10 cellular contexts compared by ENCODE assay signal in the genomic region with DNA sequence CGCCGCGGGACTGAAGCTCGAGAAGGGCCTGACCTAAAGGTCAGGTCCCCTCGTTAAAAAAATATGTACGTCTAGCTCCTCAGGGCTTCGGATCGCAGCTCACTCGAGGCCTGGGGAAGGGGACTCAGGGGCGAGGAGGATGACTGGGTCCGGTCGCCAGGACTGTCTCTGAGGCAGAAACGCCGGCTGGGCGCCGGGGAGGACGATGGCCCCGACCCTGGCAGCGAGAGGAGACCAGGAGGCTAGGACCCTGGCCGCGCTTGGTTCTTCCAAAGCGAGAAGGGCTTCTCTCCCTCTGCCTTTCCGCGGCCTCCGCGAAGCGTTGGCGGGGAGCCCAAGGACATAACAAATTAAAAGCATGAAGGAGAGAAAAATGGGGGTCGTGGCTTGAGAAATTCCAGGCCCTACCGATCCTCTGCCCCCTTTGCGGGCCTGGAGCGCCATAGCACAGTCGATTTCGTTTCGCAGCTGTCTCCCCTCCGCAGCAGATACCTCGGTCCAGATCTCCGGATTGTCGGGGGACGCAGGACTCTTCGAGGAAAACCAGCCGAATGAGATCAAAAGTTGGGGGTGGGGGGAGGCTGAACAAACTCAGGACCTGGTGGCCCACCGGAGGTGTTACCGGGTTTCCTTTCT. TPM values are rescaled to one million over a fixed set of nuclear protein-coding genes. Genes with fewer than 3 reads are reported as not detected.
A peak's percentile ranks its signal among the peaks of the same experiment; 100 is the strongest.
DNase-seq lines count a peak whose midpoint lies in the region; ATAC-seq and TF ChIP-seq lines count a peak whose summit lies in the region.
"Had no signal": no experiment of that assay in that cellular context is flagged by ENCODE, and none has a peak within 500 bp of the region (broad histone marks: within the 10 kb centered on the region; RNA-seq: fewer than 3 reads in every experiment).

No MANE protein-coding gene starts in this region.

- no peak overlapping the region for H3K9ac ChIP-seq in IMR-90 (ENCODE audit: low read depth, low read length)
- H3K9ac ChIP-seq in trophoblast cell (ENCODE audit: low read length), result no peak overlapping the region

- no peaks in the 10 kb centered on the region for H3K79me1 ChIP-seq in IMR-90 (ENCODE audit: low read depth in 1 of 2, low read length in 2 of 2)
- H3K79me1 ChIP-seq in trophoblast cell (ENCODE audit: low read length), result peaks cover 27% of the 10 kb centered on the region

- no peak for TF ChIP-seq CTCF in CD8-positive, alpha-beta T cell (IDR thresholded peaks at IDR 0.05)
- TF ChIP-seq CTCF in IMR-90 (conservative IDR thresholded peaks at IDR 0.05; ENCODE audit: low read depth, low read length), result no peak
- TF ChIP-seq CTCF in dorsolateral prefrontal cortex (IDR thresholded peaks at IDR 0.05 in 54 of 56, conservative IDR thresholded peaks at IDR 0.05 in 2 of 56; ENCODE audit: low read depth in 1 of 56, partially characterized antibody in 56 of 56), result no peak
- no peak for TF ChIP-seq CTCF in GM13976 (IDR thresholded peaks at IDR 0.05; ENCODE audit: borderline replicate concordance, control extremely low read depth, extremely low read depth, insufficient read depth, missing control alignments)
- TF ChIP-seq CTCF in body of pancreas (IDR thresholded peaks at IDR 0.05), result no peak

- BruUV-seq in IMR-90 (replicated peaks; lab: Mats Ljungman, UMichigan), result no TSS peak

- H3K36me3 Mint-ChIP-seq in CD8-positive, alpha-beta T cell, result no peaks in the 10 kb centered on the region

- in situ Hi-C loops in IMR-90 (cut with MboI; ENCODE audit: low sequenced_read_pairs), result no loop called here
- in situ Hi-C loops in GM13976 (cut with MboI; ENCODE audit: low sequenced_read_pairs, unreplicated experiment), result no loop called here

- peaks cover 22% of the 10 kb centered on the region for H3K4me1 ChIP-seq in CD8-positive, alpha-beta T cell (ENCODE audit: insufficient read depth, low read length)
- H3K4me1 ChIP-seq in IMR-90 (ENCODE audit: control insufficient read depth, insufficient read depth, low read length), result peaks cover 4% of the 10 kb centered on the region; the same call in 1 of the 2 replicates
- H3K4me1 ChIP-seq in right cardiac atrium (ENCODE audit: control insufficient read depth, insufficient read depth, low read length), result peaks cover 8% of the 10 kb centered on the region
- peaks cover 31 to 45% of the 10 kb centered on the region in 2 experiments for H3K4me1 ChIP-seq in trophoblast cell (ENCODE audit: control insufficient read depth in 1 of 2, insufficient read depth in 2 of 2, low read length in 2 of 2)
- peaks cover 47% of the 10 kb centered on the region for H3K4me1 ChIP-seq in body of pancreas

- H3K79me2 ChIP-seq in trophoblast cell (ENCODE audit: control insufficient read depth, insufficient read depth, low read length, poor library complexity), result peaks cover 3% of the 10 kb centered on the region

- H3K4me3 Mint-ChIP-seq in CD8-positive, alpha-beta T cell, result peak overlapping the region; percentile 35

- no peak overlapping the region for H3K14ac ChIP-seq in IMR-90 (replicated peaks; ENCODE audit: low read depth, low read length)
- H3K14ac ChIP-seq in trophoblast cell (ENCODE audit: low read length), result peak overlapping the region; percentile 27

- H3K9me1 ChIP-seq in IMR-90 (ENCODE audit: insufficient read depth, low read length), result no peaks in the 10 kb centered on the region

- 15% methylated on average over 16 of the region's 44 CpGs; no CpG with 5 or more reads in 1 of the 2 experiments for WGBS in IMR-90 (ENCODE audit: extremely low coverage in 2 of 2, insufficient read length in 1 of 2), 2 experiments
- WGBS in right cardiac atrium, result 10% methylated on average over 44 of the region's 44 CpGs
- WGBS in trophoblast cell (ENCODE audit: extremely low coverage, insufficient coverage, insufficient read length), result no CpG with 5 or more reads among the region's 44 CpGs
- 11 to 13% methylated on average over 30 to 39 of the region's 44 CpGs for WGBS in body of pancreas, 2 donors

- H2BK120ac ChIP-seq in IMR-90 (ENCODE audit: low read depth, low read length) (no peak overlapping the region), trophoblast cell (ENCODE audit: insufficient read depth, low read length, poor library complexity) (peak overlapping the region; percentile 56)

- TF ChIP-seq POLR2A in IMR-90 (IDR thresholded peaks at IDR 0.05; ENCODE audit: low read depth, low read length), result no peak
- no peak for TF ChIP-seq POLR2A in body of pancreas (IDR thresholded peaks at IDR 0.05)

- intact Hi-C loops in CD8-positive, alpha-beta T cell (cut with DNase I, micrococcal nuclease), result no loop called here
- intact Hi-C loops in IMR-90 (cut with micrococcal nuclease), result no loop called here
- intact Hi-C loops in right cardiac atrium (cut with DNase I), result no loop called here
- intact Hi-C loops in dorsolateral prefrontal cortex (cut with DNase I), result no loop called here
- intact Hi-C loops in body of pancreas (cut with DNase I), result no loop called here

- H2AK5ac ChIP-seq in IMR-90 (ENCODE audit: low read depth, low read length) (no peak overlapping the region), trophoblast cell (ENCODE audit: low read length) (no peak overlapping the region)

- H3K4me2 ChIP-seq in IMR-90 (ENCODE audit: low read depth, low read length), result no peak overlapping the region
- peak overlapping the region; percentile 74 for H3K4me2 ChIP-seq in trophoblast cell (ENCODE audit: low read length)

- H4K8ac ChIP-seq in IMR-90 (ENCODE audit: low read depth in 2 of 2, low read length in 2 of 2), result no peak overlapping the region
- H4K8ac ChIP-seq in trophoblast cell (ENCODE audit: low read depth, low read length), result peak overlapping the region; percentile 31

- no peak overlapping the region for H4K5ac ChIP-seq in IMR-90 (ENCODE audit: low read depth, low read length)

- ATAC-seq in CD8-positive, alpha-beta T cell, result no peak
- no peak for ATAC-seq in IMR-90 (ENCODE audit: low read depth)
- ATAC-seq in right cardiac atrium, result no peak
- ATAC-seq in HG03280 (IDR thresholded peaks at IDR 0.05; ENCODE audit: unreplicated experiment), result no peak
- no peak for ATAC-seq in body of pancreas

- H3K4me1 Mint-ChIP-seq in CD8-positive, alpha-beta T cell (ENCODE audit: low read depth), result peaks cover 42% of the 10 kb centered on the region

- H4K12ac ChIP-seq in trophoblast cell (ENCODE audit: low read depth, low read length), result no peak overlapping the region

- H3K4ac ChIP-seq in IMR-90 (ENCODE audit: low read depth, low read length) (no peak overlapping the region), trophoblast cell (ENCODE audit: low read depth, low read length) (no peak overlapping the region)

- POLR2A ChIA-PET in CD8-positive, alpha-beta T cell (lab: Charles Lee), result no interaction called here
- POLR2A ChIA-PET in IMR-90 (lab: Charles Lee; ENCODE audit: unreplicated experiment), result interaction anchor here (0.6 kb wide), 1 partner anchor 22 kb away, joined by 8 read pairs; no protein-coding TSS in a partner anchor

- H3K9me3 ChIP-seq in CD8-positive, alpha-beta T cell (ENCODE audit: low read length), result no peaks in the 10 kb centered on the region
- H3K9me3 ChIP-seq in IMR-90 (ENCODE audit: control insufficient read depth, insufficient read depth, low read length), result peaks cover 24% of the 10 kb centered on the region
- H3K9me3 ChIP-seq in right cardiac atrium (ENCODE audit: control insufficient read depth, low read length), result no peaks in the 10 kb centered on the region
- peaks cover 14% of the 10 kb centered on the region for H3K9me3 ChIP-seq in trophoblast cell (ENCODE audit: insufficient read depth, low read depth, low read length)
- H3K9me3 ChIP-seq in body of pancreas, result no peaks in the 10 kb centered on the region

- no peak for TF ChIP-seq RAD21 in IMR-90 (IDR thresholded peaks at IDR 0.05; ENCODE audit: low read length)

- no peaks in the 10 kb centered on the region for H3K9me3 Mint-ChIP-seq in CD8-positive, alpha-beta T cell

- H3K4me3 ChIP-seq in CD8-positive, alpha-beta T cell (ENCODE audit: low read depth, low read length), result no peak overlapping the region
- H3K4me3 ChIP-seq in IMR-90 (ENCODE audit: insufficient read depth, low read depth, low read length) (no peak overlapping the region; the same call in 1 of the 2 replicates), right cardiac atrium (ENCODE audit: low read length) (peak overlapping the region; percentile 37), trophoblast cell (ENCODE audit: low read depth, low read length) (peak overlapping the region; percentile 59), dorsolateral prefrontal cortex (peak overlapping the region in 13 of 59 donors; percentile 8 to 43 (median 24)), body of pancreas (no peak overlapping the region)

- CTCF ChIA-PET in CD8-positive, alpha-beta T cell (lab: Charles Lee), result no interaction called here
- CTCF ChIA-PET in IMR-90 (lab: Yijun Ruan, JAX), result interaction anchor here (1.5 kb wide), 1 partner anchor 100 kb away, joined by 5 read pairs; no protein-coding TSS in a partner anchor

- H3K23ac ChIP-seq in IMR-90 (ENCODE audit: low read depth, low read length) (no peak overlapping the region), trophoblast cell (ENCODE audit: low read length) (no peak overlapping the region)

- H3K36me3 ChIP-seq in CD8-positive, alpha-beta T cell (ENCODE audit: insufficient read depth, low read length), result no peaks in the 10 kb centered on the region
- H3K36me3 ChIP-seq in IMR-90 (ENCODE audit: control insufficient read depth, insufficient read depth, low read length), result no peaks in the 10 kb centered on the region
- H3K36me3 ChIP-seq in trophoblast cell (ENCODE audit: control insufficient read depth in 1 of 2, insufficient read depth in 2 of 2, low read length in 2 of 2), result no peaks in the 10 kb centered on the region
- H3K36me3 ChIP-seq in body of pancreas (replicated peaks in 1 of 2; ENCODE audit: insufficient read depth in 1 of 2, low read depth in 2 of 2), result no peaks in the 10 kb centered on the region

- H2AFZ ChIP-seq in IMR-90 (replicated peaks; ENCODE audit: low read length, poor library complexity) (peak overlapping the region; percentile 19), trophoblast cell (ENCODE audit: insufficient read depth, low read length, poor library complexity) (peak overlapping the region; percentile 35)

- DNase-seq in CD8-positive, alpha-beta T cell, result no peak
- DNase-seq in IMR-90, result no peak
- DNase-seq in right cardiac atrium, result no peak
- no peak for DNase-seq in trophoblast cell
- no peak for DNase-seq in dorsolateral prefrontal cortex
- no peak for DNase-seq in GM13976 (ENCODE audit: low spot score)
- no peak for DNase-seq in body of pancreas
- DNase-seq: NCI-H524 treated with DMSO at 0.1 percent for 48 hours had no signal

- no peak overlapping the region for H2BK15ac ChIP-seq in IMR-90 (ENCODE audit: low read depth, low read length)

- no peak overlapping the region for H2BK5ac ChIP-seq in IMR-90 (ENCODE audit: low read depth, low read length, poor library complexity, severe bottlenecking)
- H2BK5ac ChIP-seq in trophoblast cell (ENCODE audit: low read depth, low read length, poor library complexity), result peak overlapping the region; percentile 13

- H3K27me3 ChIP-seq in CD8-positive, alpha-beta T cell (ENCODE audit: insufficient read depth, low read length), result peaks cover 35% of the 10 kb centered on the region
- H3K27me3 ChIP-seq in IMR-90 (ENCODE audit: control insufficient read depth, insufficient read depth, low read length), result peaks cover 95% of the 10 kb centered on the region
- no peaks in the 10 kb centered on the region for H3K27me3 ChIP-seq in right cardiac atrium (ENCODE audit: control insufficient read depth, insufficient read depth)
- H3K27me3 ChIP-seq in trophoblast cell (ENCODE audit: insufficient read depth, low read length), result peaks cover 76% of the 10 kb centered on the region
- peaks cover 31 to 100% (median 99%) of the 10 kb centered on the region in 45 donors for H3K27me3 ChIP-seq in dorsolateral prefrontal cortex
- peaks cover 0 to 55% of the 10 kb centered on the region in 2 donors for H3K27me3 ChIP-seq in body of pancreas

- dilution Hi-C loops in IMR-90 (cut with HindIII; ENCODE audit: low sequenced_read_pairs, unreplicated experiment), result no loop called here

- H3K27ac ChIP-seq in CD8-positive, alpha-beta T cell (ENCODE audit: low read depth, low read length), result no peak overlapping the region
- H3K27ac ChIP-seq in IMR-90 (ENCODE audit: insufficient read depth, low read length), result no peak overlapping the region
- no peak overlapping the region for H3K27ac ChIP-seq in right cardiac atrium (ENCODE audit: low read length)
- H3K27ac ChIP-seq in trophoblast cell (ENCODE audit: low read depth, low read length), result no peak overlapping the region
- H3K27ac ChIP-seq in dorsolateral prefrontal cortex, result no peak overlapping the region
- peak overlapping the region in 1 of 4 donors; percentile 24 for H3K27ac ChIP-seq in body of pancreas

- H3K27ac Mint-ChIP-seq in CD8-positive, alpha-beta T cell, result no peak overlapping the region

- peaks cover 70% of the 10 kb centered on the region for H3K27me3 Mint-ChIP-seq in CD8-positive, alpha-beta T cell (ENCODE audit: low read depth)

- H4K91ac ChIP-seq in IMR-90 (ENCODE audit: insufficient read depth, low read depth, low read length) (no peak overlapping the region), trophoblast cell (ENCODE audit: low read depth, low read length) (no peak overlapping the region)

- H3K18ac ChIP-seq in IMR-90 (ENCODE audit: low read depth, low read length) (no peak overlapping the region), trophoblast cell (ENCODE audit: low read length) (peak overlapping the region; percentile 55)

- no peaks in the 10 kb centered on the region; the same call in 1 of the 2 replicates for H4K20me1 ChIP-seq in IMR-90 (ENCODE audit: insufficient read depth, low read length)

- H3K56ac ChIP-seq in IMR-90 (ENCODE audit: extremely low read depth, insufficient read depth, low read length), result no peak overlapping the region

- no peak overlapping the region for H2BK20ac ChIP-seq in IMR-90 (ENCODE audit: low read depth, low read length)

- H2AK9ac ChIP-seq in IMR-90 (replicated peaks; ENCODE audit: low read depth, low read length, poor library complexity), result peak overlapping the region; percentile 28

- H2BK12ac ChIP-seq in trophoblast cell (ENCODE audit: low read length), result peak overlapping the region; percentile 25

RNA-seq across cellular contexts. Expression of a gene that starts 3.1 kb away (rescaled TPM):
- not detected for total RNA-seq in CD8-positive, alpha-beta T cell
- total RNA-seq in IMR-90 (2012; rRNA removed) (not detected in 2 replicates), right cardiac atrium (not detected), dorsolateral prefrontal cortex (not detected), body of pancreas (1 to 10 TPM in 1 of 2 donors, not detected in 1; 2.9 TPM)
- polyA plus RNA-seq in IMR-90 (2012; rRNA removed) (not detected in 2 replicates), right cardiac atrium (not detected)
- not detected in 2 replicates for polyA plus RNA-seq in IMR-90 (2012; cell fraction: cytosol; rRNA removed)
- not detected in 2 replicates for polyA plus RNA-seq in IMR-90 (2012; cell fraction: nucleus; rRNA removed; ENCODE audit: low replicate concordance)
- 6.7 and 7.6 TPM in 2 replicates for polyA plus RNA-seq in trophoblast cell (2013)
- total RNA-seq: dermis microvascular lymphatic vessel endothelial cell had no signal

Comparison
In these comparisons a context has a peak if more than half of its experiments do, and no peak if none do; other contexts are left out.
1. H3K4me3 ChIP-seq: peak in right cardiac atrium (single experiment) and trophoblast cell (single experiment); none in CD8-positive, alpha-beta T cell (single experiment), IMR-90 (single experiment) and body of pancreas (0 of 2).